Comparison of ENCODE assay signal across 8 cellular contexts in genomic region chr15:52780172-52780980, GRCh38. TPM values are rescaled to one million over a fixed set of nuclear protein-coding genes. Genes with fewer than 3 reads are reported as not detected.
DNase-seq lines count a peak whose midpoint lies in the region; ATAC-seq, FAIRE-seq and TF ChIP-seq lines count a peak whose summit lies in the region.

No MANE protein-coding gene starts in this region.

- peak; percentile 55 for ATAC-seq in GM19467 (IDR thresholded peaks at IDR 0.05; ENCODE audit: unreplicated experiment)
- ATAC-seq in omental fat pad (ENCODE audit: low FRiP score): no peak

- BruUV-seq in Caco-2 (replicated peaks; lab: Mats Ljungman, UMichigan): no TSS peak

- in situ Hi-C loops in transverse colon (cut with MboI; ENCODE audit: low pct_ligation_motif_present in 1 of 4, low pct_unique_long_range_greater_than_20kb in 1 of 4, low sequenced_read_pairs in 3 of 4): loop anchor here in 1 of 4 donors (25.0 kb wide), 2 partner anchors 407 to 932 kb away; no protein-coding TSS in a partner anchor

- H3K27ac ChIP-seq in HL-60 (replicated peaks): no peak overlapping the region; the same call in 1 of the 2 replicates
- H3K27ac ChIP-seq in transverse colon: no peak overlapping the region

- no peaks in the 10 kb centered on the region for H3K36me3 ChIP-seq in Caco-2 (ENCODE audit: control insufficient read depth, insufficient read depth, low read length)
- H3K36me3 ChIP-seq in transverse colon: no peaks in the 10 kb centered on the region

- no peaks in the 10 kb centered on the region for H3K36me3 Mint-ChIP-seq in Caco-2 (ENCODE audit: insufficient read depth, unreplicated experiment)

- H3K4me3 ChIP-seq in Caco-2 (ENCODE audit: low read depth, low read length) (no peak overlapping the region), HL-60 (replicated peaks; ENCODE audit: insufficient read depth, low read length) (0 out of 2 replicates have a peak overlapping the region, but pooled peaks have one; percentile 13), fibroblast of mammary gland (ENCODE audit: control insufficient read depth, low read depth, low read length) (no peak overlapping the region), transverse colon (peak overlapping the region in 1 of 4 donors; percentile 24)

- intact Hi-C loops in Caco-2 (cut with micrococcal nuclease; ENCODE audit: unreplicated experiment) (loop anchor here (1.0 to 10.0 kb wide), 4 partner anchors 104 to 937 kb away; no protein-coding TSS in a partner anchor), transverse colon (cut with DNase I; ENCODE audit: low total_unique reads) (no loop called here)

- no peaks in the 10 kb centered on the region for H3K4me1 Mint-ChIP-seq in Caco-2 (ENCODE audit: low read depth, unreplicated experiment)

- no peaks in the 10 kb centered on the region for H3K4me1 ChIP-seq in Caco-2
- H3K4me1 ChIP-seq in transverse colon: peaks cover 0 to 22% (median 13%) of the 10 kb centered on the region in 4 donors

- TF ChIP-seq POLR2A in transverse colon (IDR thresholded peaks at IDR 0.05): no peak

- CTCF ChIA-PET in Caco-2 (lab: Charles Lee): interaction anchor here (0.6 kb wide), 1 partner anchor 417 kb away, joined by 3 read pairs; no protein-coding TSS in a partner anchor

- POLR2A ChIA-PET in Caco-2 (lab: Charles Lee): no interaction called here

- no peak for TF ChIP-seq EP300 in transverse colon (IDR thresholded peaks at IDR 0.05; ENCODE audit: low read depth)

- no peak overlapping the region for H3K4me3 Mint-ChIP-seq in Caco-2 (ENCODE audit: unreplicated experiment)

- H3K27ac Mint-ChIP-seq in Caco-2 (ENCODE audit: unreplicated experiment): no peak overlapping the region

- WGBS in transverse colon (ENCODE audit: low coverage in 1 of 2), 2 donors: 3 to 5% methylated on average over 18 of the region's 18 CpGs

- FAIRE-seq in RCC 7860 (lab: Jason Lieb, UNC): peak; percentile 32

- DNase-seq in Caco-2 (peak in 1 of 2 experiments; percentile 65), HL-60 (ENCODE audit: low read depth in 1 of 2, low spot score in 1 of 2) (peak; percentile 72 to 73), RCC 7860 (ENCODE audit: low spot score) (peak; percentile 29), activated T-helper 1 cell treated with Interleukin-2 at 50 U/mL for 16 hours (ENCODE audit: low read depth) (peak; percentile 30), fibroblast of mammary gland (ENCODE audit: low read depth) (peak; percentile 63), omental fat pad (ENCODE audit: low spot score) (peak; percentile 42), transverse colon (peak; percentile 68)

- H3K9me3 ChIP-seq in Caco-2 (no peaks in the 10 kb centered on the region), transverse colon (no peaks in the 10 kb centered on the region)

- no peaks in the 10 kb centered on the region for H3K27me3 ChIP-seq in Caco-2 (replicated peaks; ENCODE audit: control insufficient read depth, insufficient read depth, low read length)
- peaks cover 38% of the 10 kb centered on the region for H3K27me3 ChIP-seq in HL-60 (ENCODE audit: insufficient read depth, poor library complexity, severe bottlenecking)
- H3K27me3 ChIP-seq in transverse colon: peaks cover 90% of the 10 kb centered on the region

- H3K9me3 Mint-ChIP-seq in Caco-2 (ENCODE audit: unreplicated experiment): no peaks in the 10 kb centered on the region

- H3K27me3 Mint-ChIP-seq in Caco-2 (ENCODE audit: insufficient read depth, unreplicated experiment): peaks cover 9% of the 10 kb centered on the region

- TF ChIP-seq CTCF in Caco-2 (IDR thresholded peaks at IDR 0.05; ENCODE audit: insufficient read depth in 1 of 2, low read depth in 1 of 2, low read length in 1 of 2, severe bottlenecking in 1 of 2, unreplicated experiment in 1 of 2): peak; percentile 84 to 91
- peak; percentile 83 for TF ChIP-seq CTCF in HL-60 (IDR thresholded peaks at IDR 0.05; ENCODE audit: insufficient read depth, low read length)
- peak; percentile 94 for TF ChIP-seq CTCF in fibroblast of mammary gland (conservative IDR thresholded peaks at IDR 0.05; ENCODE audit: control insufficient read depth, insufficient read depth, low read depth, low read length)
- TF ChIP-seq CTCF in omental fat pad (IDR thresholded peaks at IDR 0.05): peak in 2 of 3 donors; percentile 29 to 56
- peak; percentile 70 to 88 (median 76) for TF ChIP-seq CTCF in transverse colon (IDR thresholded peaks at IDR 0.05)

RNA-seq across cellular contexts. Expression of gene ONECUT1, which starts 9.8 kb away (rescaled TPM):
- total RNA-seq in Caco-2 (2022) (0.53 and 0.68 TPM in 2 replicates), omental fat pad (under 1 TPM in 1 of 4 donors, not detected in 3; 0.38 TPM), transverse colon (under 1 TPM in 1 of 4 donors, not detected in 3; 0.64 TPM)

Comparison
In these comparisons a context has a peak if more than half of its experiments do, and no peak if none do; other contexts are left out.
1. CTCF ChIP-seq: peak in every context shown above with its lines; median percentile 94 in fibroblast of mammary gland; 88 in Caco-2; 83 in HL-60; 76 in transverse colon; 42 in omental fat pad.